In genomic region chr7:148819697-148820332, GRCh38 we compare ENCODE assay signal across 16 cellular contexts.
A peak's percentile ranks its signal among the peaks of the same experiment; 100 is the strongest.
DNase-seq lines count a peak whose midpoint lies in the region; ATAC-seq and TF ChIP-seq lines count a peak whose summit lies in the region.
"Had no signal": no experiment of that assay in that cellular context is flagged by ENCODE, and none has a peak within 500 bp of the region (broad histone marks: within the 10 kb centered on the region; RNA-seq: fewer than 3 reads in every experiment).

No MANE protein-coding gene starts in this region.

- H3K4me2 ChIP-seq in fibroblast of lung (ENCODE audit: extremely low read depth, insufficient read depth, low read length): no peak overlapping the region
- H3K4me2 ChIP-seq in skeletal muscle satellite cell (ENCODE audit: low read length): peak overlapping the region; percentile 56

- H2AFZ ChIP-seq in fibroblast of lung (ENCODE audit: low read length): no peak overlapping the region

- no peak overlapping the region for H3K9ac ChIP-seq in fibroblast of lung (ENCODE audit: insufficient read depth, low read length)
- H3K9ac ChIP-seq in skeletal muscle satellite cell (ENCODE audit: low read depth, low read length): peak overlapping the region; percentile 22

- no peak overlapping the region for H3K4me3 Mint-ChIP-seq in activated T-cell treated with anti-CD3 and anti-CD28 coated beads, Interleukin-2, amount 50 U/mL, for 72 hours
- H3K4me3 Mint-ChIP-seq: dendritic cell treated with granulocyte-macrophage colony-stimulating factor and Interleukin-4, amounts not matched to agents 40 ng/mL and 50 ng/mL, for 4 days had no signal

- H3K4me3 ChIP-seq in SJSA1 (no peak overlapping the region), fibroblast of lung (replicated peaks in 1 of 4; ENCODE audit: control extremely low read depth in 1 of 4, insufficient read depth in 1 of 4, low read depth in 3 of 4, low read length in 4 of 4) (no peak overlapping the region), skeletal muscle satellite cell (ENCODE audit: low read length) (no peak overlapping the region)
- H3K4me3 ChIP-seq: esophagus squamous epithelium, skin epidermis, stomach, vagina had no signal

- ATAC-seq in activated T-cell treated with anti-CD3 and anti-CD28 coated beads, Interleukin-2, amount 50 U/mL, for 72 hours (replicated peaks in 1 of 2): no peak
- no peak for ATAC-seq in GM21576 (IDR thresholded peaks at IDR 0.05; ENCODE audit: unreplicated experiment)

- H3K27ac Mint-ChIP-seq in activated T-cell treated with anti-CD3 and anti-CD28 coated beads, Interleukin-2, amount 50 U/mL, for 72 hours: peak overlapping the region; percentile 76
- H3K27ac Mint-ChIP-seq: dendritic cell treated with granulocyte-macrophage colony-stimulating factor and Interleukin-4, amounts not matched to agents 40 ng/mL and 50 ng/mL, for 4 days had no signal

- H3K4me1 ChIP-seq in SJSA1 (replicated peaks): peaks cover 21% of the 10 kb centered on the region
- peaks cover 2% of the 10 kb centered on the region for H3K4me1 ChIP-seq in fibroblast of lung (ENCODE audit: control insufficient read depth, extremely low read depth, insufficient read depth, low read length)
- H3K4me1 ChIP-seq in skeletal muscle satellite cell (ENCODE audit: control insufficient read depth, insufficient read depth, low read length): peaks cover 24% of the 10 kb centered on the region
- H3K4me1 ChIP-seq: esophagus squamous epithelium, stomach, vagina had no signal

- no peaks in the 10 kb centered on the region for H3K79me2 ChIP-seq in fibroblast of lung (ENCODE audit: control insufficient read depth, insufficient read depth, low read length)

- no peaks in the 10 kb centered on the region for H3K27me3 ChIP-seq in SJSA1 (replicated peaks)
- no peaks in the 10 kb centered on the region for H3K27me3 ChIP-seq in fibroblast of lung (ENCODE audit: control insufficient read depth, insufficient read depth, low read length)
- no peaks in the 10 kb centered on the region for H3K27me3 ChIP-seq in skeletal muscle satellite cell (ENCODE audit: control insufficient read depth, insufficient read depth, low read length)
- H3K27me3 ChIP-seq: esophagus squamous epithelium, stomach, vagina had no signal

- H3K27me3 Mint-ChIP-seq in activated T-cell treated with anti-CD3 and anti-CD28 coated beads, Interleukin-2, amount 50 U/mL, for 72 hours (ENCODE audit: low read depth): no peaks in the 10 kb centered on the region
- H3K27me3 Mint-ChIP-seq: dendritic cell treated with granulocyte-macrophage colony-stimulating factor and Interleukin-4, amounts not matched to agents 40 ng/mL and 50 ng/mL, for 4 days had no signal

- no peak for TF ChIP-seq CTCF in fibroblast of lung (conservative IDR thresholded peaks at IDR 0.05 in 1 of 2, IDR thresholded peaks at IDR 0.05 in 1 of 2; ENCODE audit: low read depth in 1 of 2, low read length in 2 of 2)

- H4K20me1 ChIP-seq in fibroblast of lung (ENCODE audit: control insufficient read depth, extremely low read depth, insufficient read depth, low read length): no peaks in the 10 kb centered on the region

- DNase-seq in activated T-cell treated with anti-CD3 and anti-CD28 coated beads, Interleukin-2, amount 50 U/mL, for 72 hours: no peak
- DNase-seq in activated T-cell treated with anti-CD3 and anti-CD28 coated beads for 4 hours: no peak
- peak in 1 of 2 experiments; percentile 26 for DNase-seq in SJSA1 (ENCODE audit: low read depth in 1 of 2, low spot score in 2 of 2)
- peak; percentile 17 to 62 for DNase-seq in fibroblast of lung (ENCODE audit: low read depth in 2 of 2)
- no peak for DNase-seq in NCI-H2196 treated with DMSO at 0.1 percent for 48 hours (lab: John Stamatoyannopoulos, UW; ENCODE audit: unreplicated experiment)
- no peak for DNase-seq in hypothalamus (lab: John Stamatoyannopoulos, UW)
- DNase-seq: activated CD4-positive, alpha-beta T cell treated with anti-CD3 and anti-CD28 coated beads for 4 hours; esophagus squamous epithelium; NCI-H1930; RPMI8226; stomach had no signal

- no peaks in the 10 kb centered on the region for H3K9me3 Mint-ChIP-seq in activated T-cell treated with anti-CD3 and anti-CD28 coated beads, Interleukin-2, amount 50 U/mL, for 72 hours
- H3K9me3 Mint-ChIP-seq: dendritic cell treated with granulocyte-macrophage colony-stimulating factor and Interleukin-4, amounts not matched to agents 40 ng/mL and 50 ng/mL, for 4 days had no signal

- peak overlapping the region; percentile 18 for H3K27ac ChIP-seq in SJSA1
- H3K27ac ChIP-seq in fibroblast of lung (ENCODE audit: insufficient read depth, low read length): no peak overlapping the region
- H3K27ac ChIP-seq: esophagus squamous epithelium, skin epidermis, stomach, vagina had no signal

- peaks cover 60% of the 10 kb centered on the region for H3K36me3 ChIP-seq in SJSA1
- no peaks in the 10 kb centered on the region for H3K36me3 ChIP-seq in fibroblast of lung (ENCODE audit: control insufficient read depth, insufficient read depth, low read length)
- H3K36me3 ChIP-seq in skeletal muscle satellite cell (ENCODE audit: insufficient read depth, low read length): peaks cover 12% of the 10 kb centered on the region
- H3K36me3 ChIP-seq: vagina had no signal

- H3K9me3 ChIP-seq in SJSA1 (replicated peaks) (no peaks in the 10 kb centered on the region), fibroblast of lung (ENCODE audit: control insufficient read depth, insufficient read depth, low read depth, low read length) (no peaks in the 10 kb centered on the region), skeletal muscle satellite cell (replicated peaks; ENCODE audit: low read length) (no peaks in the 10 kb centered on the region)
- H3K9me3 ChIP-seq: esophagus squamous epithelium, stomach, vagina had no signal

- peaks cover 11 to 41% of the 10 kb centered on the region in 2 donors for H3K36me3 Mint-ChIP-seq in activated T-cell treated with anti-CD3 and anti-CD28 coated beads, Interleukin-2, amount 50 U/mL, for 72 hours (ENCODE audit: insufficient read depth in 2 of 2)

- peaks cover 5% of the 10 kb centered on the region for H3K4me1 Mint-ChIP-seq in activated T-cell treated with anti-CD3 and anti-CD28 coated beads, Interleukin-2, amount 50 U/mL, for 72 hours (ENCODE audit: low read depth)

Comparison
In these comparisons a context has a peak if more than half of its experiments do, and no peak if none do; other contexts are left out.
1. DNase-seq: peak in fibroblast of lung (2 of 2); none in activated T-cell treated with anti-CD3 and anti-CD28 coated beads, Interleukin-2, amount 50 U/mL, for 72 hours (0 of 2), activated T-cell treated with anti-CD3 and anti-CD28 coated beads for 4 hours (single experiment), NCI-H2196 treated with DMSO at 0.1 percent for 48 hours (single experiment) and hypothalamus (0 of 51).